8 cellular contexts compared by ENCODE assay signal in genomic region chr17:72614871-72615626, GRCh38.
DNase-seq lines count a peak whose midpoint lies in the region; ATAC-seq and TF ChIP-seq lines count a peak whose summit lies in the region.

No MANE protein-coding gene starts in this region.

- H3K9me3 Mint-ChIP-seq in activated naive CD4-positive, alpha-beta T cell treated with anti-CD3 and anti-CD28 coated beads, Interleukin-2, amount 50 U/mL, for 72 hours, result no peaks in the 10 kb centered on the region

- H3K23ac ChIP-seq in neuronal stem cell (ENCODE audit: low read depth, low read length, poor library complexity), result no peak overlapping the region

- no CpG with 5 or more reads among the region's 20 CpGs for WGBS in neuronal stem cell (ENCODE audit: extremely low coverage in 2 of 2, insufficient read length in 2 of 2, insufficient replicate concordance in 1 of 2), 2 donors

- DNase-seq in EL (peak; percentile 8), HT-29 (ENCODE audit: low spot score) (peak; percentile 92), epithelial cell of prostate (ENCODE audit: low read depth, low spot score) (peak; percentile 71), neuronal stem cell (ENCODE audit: low spot score) (peak; percentile 18), GF-D8 (lab: John Stamatoyannopoulos, UW) (no peak), BE2C (no peak)
- no peak for DNase-seq in activated naive CD4-positive, alpha-beta T cell treated with anti-CD3 and anti-CD28 coated beads, Interleukin-2, amount 50 U/mL, for 72 hours (ENCODE audit: low spot score in 2 of 2)

- peak overlapping the region; percentile 81 for H4K91ac ChIP-seq in neuronal stem cell (ENCODE audit: low read depth, low read length, poor library complexity)

- no peak overlapping the region for H2BK5ac ChIP-seq in neuronal stem cell (ENCODE audit: low read length)

- peak overlapping the region; percentile 60 for H3K4me2 ChIP-seq in neuronal stem cell (ENCODE audit: insufficient read depth, low read length, poor library complexity, severe bottlenecking)

- peaks cover 0 to 28% of the 10 kb centered on the region in 2 donors for H3K4me1 ChIP-seq in neuronal stem cell (ENCODE audit: control insufficient read depth in 2 of 2, insufficient read depth in 1 of 2, low read depth in 1 of 2, low read length in 2 of 2)
- H3K4me1 ChIP-seq in BE2C, result peaks cover 15% of the 10 kb centered on the region

- no peak overlapping the region for H3K4me3 ChIP-seq in neuronal stem cell (ENCODE audit: low read length in 2 of 2)
- no peak overlapping the region for H3K4me3 ChIP-seq in BE2C (ENCODE audit: low read depth, low read length)

- no peaks in the 10 kb centered on the region for H3K79me1 ChIP-seq in neuronal stem cell (ENCODE audit: low read depth, low read length)

- no peaks in the 10 kb centered on the region for H3K36me3 Mint-ChIP-seq in activated naive CD4-positive, alpha-beta T cell treated with anti-CD3 and anti-CD28 coated beads, Interleukin-2, amount 50 U/mL, for 72 hours

- no peak overlapping the region for H3K14ac ChIP-seq in neuronal stem cell (ENCODE audit: low read length)

- H2AK5ac ChIP-seq in neuronal stem cell (ENCODE audit: low read depth, low read length), result peak overlapping the region; percentile 48

- H4K8ac ChIP-seq in neuronal stem cell (ENCODE audit: low read depth, low read length), result no peak overlapping the region

- H2BK12ac ChIP-seq in neuronal stem cell (ENCODE audit: low read length), result no peak overlapping the region

- ATAC-seq in GM21576 (IDR thresholded peaks at IDR 0.05; ENCODE audit: unreplicated experiment), result no peak
- ATAC-seq in activated naive CD4-positive, alpha-beta T cell treated with anti-CD3 and anti-CD28 coated beads, Interleukin-2, amount 50 U/mL, for 72 hours, result no peak

- no peaks in the 10 kb centered on the region for H3K36me3 ChIP-seq in neuronal stem cell (replicated peaks in 1 of 2; ENCODE audit: control insufficient read depth in 2 of 2, insufficient read depth in 2 of 2, low read length in 2 of 2)
- H3K36me3 ChIP-seq in BE2C, result no peaks in the 10 kb centered on the region

- no peak overlapping the region for H2BK120ac ChIP-seq in neuronal stem cell (ENCODE audit: low read depth, low read length)

- no peak overlapping the region for H2BK15ac ChIP-seq in neuronal stem cell (ENCODE audit: low read length)

- H3K18ac ChIP-seq in neuronal stem cell (ENCODE audit: low read length), result peak overlapping the region; percentile 73

- H3K9ac ChIP-seq in neuronal stem cell (ENCODE audit: low read depth, low read length, poor library complexity), result no peak overlapping the region

- TF ChIP-seq CTCF in BE2C (IDR thresholded peaks at IDR 0.05; ENCODE audit: low read depth, low read length), result no peak

- no peaks in the 10 kb centered on the region for H3K9me3 ChIP-seq in neuronal stem cell (replicated peaks in 1 of 2; ENCODE audit: control insufficient read depth in 2 of 2, insufficient read depth in 1 of 2, low read depth in 1 of 2, low read length in 2 of 2)
- H3K9me3 ChIP-seq in BE2C, result no peaks in the 10 kb centered on the region

- no peak overlapping the region for H3K4ac ChIP-seq in neuronal stem cell (ENCODE audit: low read length)

- H3K27ac ChIP-seq in epithelial cell of prostate (peak overlapping the region; percentile 95), neuronal stem cell (replicated peaks; ENCODE audit: low read length) (peak overlapping the region; percentile 77)

- peaks cover 0 to 34% (median 0%) of the 10 kb centered on the region in 3 experiments for H3K27me3 ChIP-seq in neuronal stem cell (ENCODE audit: control insufficient read depth in 3 of 3, insufficient read depth in 3 of 3, low read depth in 1 of 3, low read length in 3 of 3)
- no peaks in the 10 kb centered on the region for H3K27me3 ChIP-seq in BE2C

- no peak overlapping the region for H3K27ac Mint-ChIP-seq in activated naive CD4-positive, alpha-beta T cell treated with anti-CD3 and anti-CD28 coated beads, Interleukin-2, amount 50 U/mL, for 72 hours

- H2AFZ ChIP-seq in neuronal stem cell (ENCODE audit: low read length), result peak overlapping the region; percentile 59

Comparison
In these comparisons a context has a peak if more than half of its experiments do, and no peak if none do; other contexts are left out.
1. DNase-seq: peak in EL (single experiment), HT-29 (single experiment), epithelial cell of prostate (single experiment) and neuronal stem cell (single experiment); none in GF-D8 (single experiment), BE2C (single experiment) and activated naive CD4-positive, alpha-beta T cell treated with anti-CD3 and anti-CD28 coated beads, Interleukin-2, amount 50 U/mL, for 72 hours (0 of 2).